ENCODE assay signal across 9 cellular contexts in the genomic region with DNA sequence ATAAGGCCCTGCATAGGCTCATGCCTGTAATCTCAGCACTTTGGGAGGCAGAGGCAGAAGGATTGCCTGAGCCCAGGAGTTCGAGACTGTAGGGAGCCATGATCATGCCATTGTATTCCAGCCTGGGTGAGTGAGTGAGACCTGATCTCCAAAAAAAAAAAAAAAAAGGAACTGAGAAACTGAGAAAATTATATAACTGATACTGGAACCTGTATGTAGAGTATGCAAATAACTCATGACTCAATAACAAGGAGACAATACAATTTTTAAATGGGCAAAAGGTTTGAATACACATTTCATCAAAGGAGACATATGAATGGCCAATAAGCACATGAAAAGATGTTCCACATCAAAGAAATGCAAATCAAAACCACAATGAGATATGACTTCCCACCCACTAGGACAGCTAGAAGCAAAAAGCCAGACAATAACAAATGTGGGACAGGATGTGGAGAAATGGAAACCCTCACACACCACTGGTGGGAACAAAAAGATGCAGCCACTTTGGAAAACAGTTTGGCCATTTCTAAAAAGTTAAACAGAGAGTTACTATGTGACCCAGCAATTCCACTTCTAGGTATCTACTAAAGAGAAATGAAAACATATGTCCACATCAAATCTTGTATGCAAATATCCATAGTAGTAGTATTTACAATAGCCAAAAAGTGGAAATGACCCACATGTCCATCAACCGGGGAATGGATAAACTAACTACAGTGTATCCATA.
DNase-seq lines count a peak whose midpoint lies in the region; ATAC-seq and TF ChIP-seq lines count a peak whose summit lies in the region.
"Had no signal": no experiment of that assay in that cellular context is flagged by ENCODE, and none has a peak within 500 bp of the region (broad histone marks: within the 10 kb centered on the region; RNA-seq: fewer than 3 reads in every experiment).

No MANE protein-coding gene starts in this region.

- no peak for TF ChIP-seq CTCF in upper lobe of left lung (IDR thresholded peaks at IDR 0.05)
- no peak for TF ChIP-seq CTCF in ascending aorta (IDR thresholded peaks at IDR 0.05)
- no peak for TF ChIP-seq CTCF in ovary (IDR thresholded peaks at IDR 0.05)

- DNase-seq in activated naive CD4-positive, alpha-beta T cell treated with anti-CD3 and anti-CD28 coated beads, Interleukin-2, amount 10 ng/mL, durations not matched to agents 7 days and 5 days = no peak
- DNase-seq in activated naive CD4-positive, alpha-beta T cell treated with anti-CD3 and anti-CD28 coated beads, Interleukin-2, amount 50 U/mL, for 16 hours = no peak
- peak; percentile 99 for DNase-seq in SW480 (ENCODE audit: low spot score)
- no peak for DNase-seq in upper lobe of left lung
- DNase-seq in ascending aorta (ENCODE audit: low spot score in 2 of 2) = no peak
- DNase-seq in SKM-1 (lab: John Stamatoyannopoulos, UW; ENCODE audit: unreplicated experiment) = no peak
- no peak for DNase-seq in ovary

- H3K27ac ChIP-seq in upper lobe of left lung (peak overlapping the region; percentile 4 to 38 (median 14)), ascending aorta (no peak overlapping the region), ovary (no peak overlapping the region)
- H3K27ac ChIP-seq: C4-2B had no signal

- H3K9me3 Mint-ChIP-seq in activated naive CD4-positive, alpha-beta T cell treated with anti-CD3 and anti-CD28 coated beads, Interleukin-2, amount 10 ng/mL, durations not matched to agents 7 days and 5 days = no peaks in the 10 kb centered on the region

- CTCF ChIA-PET in activated naive CD4-positive, alpha-beta T cell treated with anti-CD3 and anti-CD28 coated beads, Interleukin-2, amount 10 ng/mL, durations not matched to agents 7 days and 5 days (lab: Charles Lee) = no interaction called here

- no peak for TF ChIP-seq POLR2A in upper lobe of left lung (IDR thresholded peaks at IDR 0.05)
- no peak for TF ChIP-seq POLR2A in ovary (IDR thresholded peaks at IDR 0.05)

- no peaks in the 10 kb centered on the region for H3K27me3 Mint-ChIP-seq in activated naive CD4-positive, alpha-beta T cell treated with anti-CD3 and anti-CD28 coated beads, Interleukin-2, amount 10 ng/mL, durations not matched to agents 7 days and 5 days

- H3K36me3 ChIP-seq in upper lobe of left lung = no peaks in the 10 kb centered on the region
- H3K36me3 ChIP-seq in ascending aorta = peaks cover 0 to 2% of the 10 kb centered on the region in 2 donors
- H3K36me3 ChIP-seq in ovary = no peaks in the 10 kb centered on the region

- H3K36me3 Mint-ChIP-seq in activated naive CD4-positive, alpha-beta T cell treated with anti-CD3 and anti-CD28 coated beads, Interleukin-2, amount 10 ng/mL, durations not matched to agents 7 days and 5 days = peaks cover 48% of the 10 kb centered on the region

- H3K4me3 Mint-ChIP-seq in activated naive CD4-positive, alpha-beta T cell treated with anti-CD3 and anti-CD28 coated beads, Interleukin-2, amount 10 ng/mL, durations not matched to agents 7 days and 5 days = no peak overlapping the region

- H3K4me3 ChIP-seq in upper lobe of left lung (no peak overlapping the region), ascending aorta (no peak overlapping the region), ovary (no peak overlapping the region)

- intact Hi-C loops in ascending aorta (cut with DNase I) = no loop called here
- intact Hi-C loops in ovary (cut with DNase I) = no loop called here

- H3K27me3 ChIP-seq in upper lobe of left lung = no peaks in the 10 kb centered on the region
- no peaks in the 10 kb centered on the region for H3K27me3 ChIP-seq in ascending aorta
- H3K27me3 ChIP-seq in ovary = no peaks in the 10 kb centered on the region

- 44 to 51% methylated on average over 2 of the region's 2 CpGs for WGBS in upper lobe of left lung, 2 donors
- WGBS in ovary, 3 donors = 60 to 66% (median 61%) methylated on average over 2 of the region's 2 CpGs

- H3K4me1 Mint-ChIP-seq in activated naive CD4-positive, alpha-beta T cell treated with anti-CD3 and anti-CD28 coated beads, Interleukin-2, amount 10 ng/mL, durations not matched to agents 7 days and 5 days = peaks cover 69% of the 10 kb centered on the region

- H3K4me1 ChIP-seq in upper lobe of left lung (peaks cover 11 to 37% (median 21%) of the 10 kb centered on the region in 4 donors), ascending aorta (no peaks in the 10 kb centered on the region), ovary (ENCODE audit: insufficient read depth) (no peaks in the 10 kb centered on the region)

- H3K9me3 ChIP-seq in upper lobe of left lung (no peaks in the 10 kb centered on the region), ascending aorta (no peaks in the 10 kb centered on the region), ovary (no peaks in the 10 kb centered on the region)

- peak overlapping the region; percentile 58 for H3K27ac Mint-ChIP-seq in activated naive CD4-positive, alpha-beta T cell treated with anti-CD3 and anti-CD28 coated beads, Interleukin-2, amount 10 ng/mL, durations not matched to agents 7 days and 5 days

- TF ChIP-seq EP300 in upper lobe of left lung (IDR thresholded peaks at IDR 0.05) (no peak), ovary (IDR thresholded peaks at IDR 0.05) (no peak)

- ATAC-seq in HG03025 (IDR thresholded peaks at IDR 0.05; ENCODE audit: low FRiP score, unreplicated experiment) (peak; percentile 56), upper lobe of left lung (ENCODE audit: low FRiP score in 2 of 2) (no peak)

Comparison
In these comparisons a context has a peak if more than half of its experiments do, and no peak if none do; other contexts are left out.
1. H3K27ac ChIP-seq: peak in upper lobe of left lung (4 of 4); none in ascending aorta (0 of 2) and ovary (0 of 2).